8 cellular contexts compared by ENCODE assay signal in the genomic region with DNA sequence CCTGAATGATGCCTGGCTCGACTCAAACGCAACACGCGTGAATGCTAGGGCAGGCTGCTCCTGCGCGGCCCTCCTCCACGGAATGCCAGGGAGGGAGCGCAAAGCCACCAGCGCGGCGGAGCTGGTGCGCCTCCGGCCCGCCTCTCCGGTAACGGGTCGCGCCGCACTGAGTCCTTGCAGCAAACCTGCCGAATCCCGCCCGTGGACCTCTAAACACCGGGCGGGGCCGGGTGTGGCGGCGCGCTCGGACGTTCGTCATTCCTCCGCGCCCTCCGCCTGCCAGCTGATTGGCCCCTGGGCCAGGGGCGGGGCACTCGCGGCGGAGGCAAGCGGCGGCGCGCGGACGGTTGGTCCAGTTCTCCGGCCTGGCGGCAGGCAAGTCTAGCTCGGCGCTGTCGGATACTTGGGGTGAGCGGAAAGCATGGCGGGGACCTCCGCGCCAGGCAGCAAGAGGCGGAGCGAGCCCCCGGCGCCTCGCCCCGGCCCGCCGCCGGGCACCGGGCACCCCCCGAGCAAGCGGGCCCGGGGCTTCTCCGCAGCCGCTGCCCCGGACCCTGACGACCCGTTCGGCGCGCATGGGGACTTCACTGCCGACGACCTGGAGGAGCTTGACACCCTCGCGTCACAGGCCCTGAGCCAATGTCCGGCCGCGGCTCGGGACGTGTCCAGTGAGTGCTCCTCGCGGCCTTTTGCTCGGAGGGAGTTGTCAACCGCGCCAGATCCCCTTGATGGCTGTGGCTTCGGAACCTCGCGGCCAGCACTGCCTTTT. TPM values are rescaled to one million over a fixed set of nuclear protein-coding genes. Genes with fewer than 3 reads are reported as not detected.
DNase-seq lines count a peak whose midpoint lies in the region; ATAC-seq, FAIRE-seq and TF ChIP-seq lines count a peak whose summit lies in the region.

A gene (plus strand): TSS at position 313 of the 769 bp plus-strand sequence. CDS start 109 bp downstream, at position 422.

- no peak for TF ChIP-seq RAD21 in A549 (conservative IDR thresholded peaks at IDR 0.05 in 1 of 2, IDR thresholded peaks at IDR 0.05 in 1 of 2)

- H3K4me2 ChIP-seq in A549, result peak within 1 kb of the TSS; percentile 88

- peak; percentile 95 to 97 for ATAC-seq in A549
- peak; percentile 78 for ATAC-seq in GM18861 (IDR thresholded peaks at IDR 0.05; ENCODE audit: unreplicated experiment)
- ATAC-seq in HG03095 (IDR thresholded peaks at IDR 0.05; ENCODE audit: unreplicated experiment), result peak; percentile 73

- WGBS in A549 (ENCODE audit: missing lambda C conversion rate), result 0% methylated on average over 16 of the region's 91 CpGs

- peaks cover 20% of the 10 kb centered on the region for H3K4me1 ChIP-seq in A549

- TF ChIP-seq POLR2A in A549 (IDR thresholded peaks at IDR 0.05; ENCODE audit: low read length), result peak; percentile 84

- CTCF ChIA-PET in A549 (lab: Yijun Ruan, JAX), result interaction anchor here (1.1 to 3.6 kb wide), 9 partner anchors 10 to 252 kb away, joined by 3 to 32 read pairs (median 4); no protein-coding TSS in a partner anchor

- peak within 1 kb of the TSS; percentile 86 to 97 for H3K27ac ChIP-seq in A549
- peak within 1 kb of the TSS; percentile 60 for H3K27ac ChIP-seq in caudate nucleus (ENCODE audit: low read depth, low read length)

- TF ChIP-seq EP300 in A549 (IDR thresholded peaks at IDR 0.05), result no peak

- no peak for TF ChIP-seq CTCF in A549 (IDR thresholded peaks at IDR 0.05)

- POLR2A ChIA-PET in A549 (lab: Yijun Ruan, JAX), result interaction anchor here (0.9 to 1.8 kb wide), 9 partner anchors 9 to 108 kb away, joined by 3 to 8 read pairs (median 3); no protein-coding TSS in a partner anchor

- H3K4me3 ChIP-seq in A549, result peak within 1 kb of the TSS; percentile 67

- peak; percentile 64 to 89 for DNase-seq in A549 (ENCODE audit: low read depth in 1 of 2, low spot score in 1 of 2)
- peak; percentile 78 for DNase-seq in NCI-H2227 treated with DMSO at 0.1 percent for 48 hours (lab: John Stamatoyannopoulos, UW)
- DNase-seq in activated CD4-positive, CD25-positive, alpha-beta regulatory T cell (lab: John Stamatoyannopoulos, UW), result peak; percentile 64 to 78 (median 72)
- peak in 56 of 61 donors; percentile 53 to 92 (median 80) for DNase-seq in caudate nucleus (lab: John Stamatoyannopoulos, UW)
- DNase-seq in iris pigment epithelial cell (ENCODE audit: low read depth), result peak; percentile 91
- peak; percentile 72 to 86 for DNase-seq in stimulated activated CD4-positive, alpha-beta T cell treated with anti-CD3 and anti-CD28 coated beads, Interleukin-12 subunit alpha, Interleukin-12 subunit beta, amount 100 ng/mL, for 24 hours (ENCODE audit: low read depth in 2 of 2)

- no peak for FAIRE-seq in A549 (lab: Jason Lieb, UNC)

- H3K9me3 ChIP-seq in A549, result no peaks in the 10 kb centered on the region

TF ChIP-seq in A549, 52 proteins besides CTCF, POLR2A, EP300 and RAD21:
- TF ChIP-seq RFX5 (IDR thresholded peaks at IDR 0.05) (peak; percentile 45; the same call in 1 of the 2 replicates), CHD2 (IDR thresholded peaks at IDR 0.05; ENCODE audit: low read length, partially characterized antibody) (no peak), JUN (IDR thresholded peaks at IDR 0.05) (peak in 1 of 2 experiments; percentile 71; a peak in 4 of 5 replicates), NR3C1 (IDR thresholded peaks at IDR 0.05) (no peak), HEYL (CRISPR knock-in tag; IDR thresholded peaks at IDR 0.05) (no peak), RCOR1 (IDR thresholded peaks at IDR 0.05; ENCODE audit: low read depth, low read length) (no peak), KDM5A (IDR thresholded peaks at IDR 0.05) (peak; percentile 88), TP53 (CRISPR knock-in tag; IDR thresholded peaks at IDR 0.05) (no peak), PHF8 (IDR thresholded peaks at IDR 0.05; ENCODE audit: borderline replicate concordance, low read depth) (peak; percentile 77), ZSCAN20 (CRISPR knock-in tag; IDR thresholded peaks at IDR 0.05) (no peak), SREBF2 (IDR thresholded peaks at IDR 0.05) (no peak)
- TF ChIP-seq, protein P1, sequence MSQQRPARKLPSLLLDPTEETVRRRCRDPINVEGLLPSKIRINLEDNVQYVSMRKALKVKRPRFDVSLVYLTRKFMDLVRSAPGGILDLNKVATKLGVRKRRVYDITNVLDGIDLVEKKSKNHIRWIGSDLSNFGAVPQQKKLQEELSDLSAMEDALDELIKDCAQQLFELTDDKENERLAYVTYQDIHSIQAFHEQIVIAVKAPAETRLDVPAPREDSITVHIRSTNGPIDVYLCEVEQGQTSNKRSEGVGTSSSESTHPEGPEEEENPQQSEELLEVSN (IDR thresholded peaks at IDR 0.05; ENCODE audit: borderline replicate concordance, low read depth), result no peak
- TF ChIP-seq, protein P2, sequence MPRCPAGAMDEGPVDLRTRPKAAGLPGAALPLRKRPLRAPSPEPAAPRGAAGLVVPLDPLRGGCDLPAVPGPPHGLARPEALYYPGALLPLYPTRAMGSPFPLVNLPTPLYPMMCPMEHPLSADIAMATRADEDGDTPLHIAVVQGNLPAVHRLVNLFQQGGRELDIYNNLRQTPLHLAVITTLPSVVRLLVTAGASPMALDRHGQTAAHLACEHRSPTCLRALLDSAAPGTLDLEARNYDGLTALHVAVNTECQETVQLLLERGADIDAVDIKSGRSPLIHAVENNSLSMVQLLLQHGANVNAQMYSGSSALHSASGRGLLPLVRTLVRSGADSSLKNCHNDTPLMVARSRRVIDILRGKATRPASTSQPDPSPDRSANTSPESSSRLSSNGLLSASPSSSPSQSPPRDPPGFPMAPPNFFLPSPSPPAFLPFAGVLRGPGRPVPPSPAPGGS (IDR thresholded peaks at IDR 0.05), result peak; percentile 76; the same call in 2 of the 3 replicates
- TF ChIP-seq, protein P3, sequence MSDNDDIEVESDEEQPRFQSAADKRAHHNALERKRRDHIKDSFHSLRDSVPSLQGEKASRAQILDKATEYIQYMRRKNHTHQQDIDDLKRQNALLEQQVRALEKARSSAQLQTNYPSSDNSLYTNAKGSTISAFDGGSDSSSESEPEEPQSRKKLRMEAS (IDR thresholded peaks at IDR 0.05), result peak; percentile 80
- TF ChIP-seq, protein P4, sequence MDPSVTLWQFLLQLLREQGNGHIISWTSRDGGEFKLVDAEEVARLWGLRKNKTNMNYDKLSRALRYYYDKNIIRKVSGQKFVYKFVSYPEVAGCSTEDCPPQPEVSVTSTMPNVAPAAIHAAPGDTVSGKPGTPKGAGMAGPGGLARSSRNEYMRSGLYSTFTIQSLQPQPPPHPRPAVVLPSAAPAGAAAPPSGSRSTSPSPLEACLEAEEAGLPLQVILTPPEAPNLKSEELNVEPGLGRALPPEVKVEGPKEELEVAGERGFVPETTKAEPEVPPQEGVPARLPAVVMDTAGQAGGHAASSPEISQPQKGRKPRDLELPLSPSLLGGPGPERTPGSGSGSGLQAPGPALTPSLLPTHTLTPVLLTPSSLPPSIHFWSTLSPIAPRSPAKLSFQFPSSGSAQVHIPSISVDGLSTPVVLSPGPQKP (IDR thresholded peaks at IDR 0.05; ENCODE audit: low read depth, low read length), result no peak
TF ChIP-seq in A549: peak in this region for 6.

RNA-seq across cellular contexts. Expression of the gene that starts here (rescaled TPM):
- polyA plus RNA-seq in A549 (2011; rRNA removed), result 8.5 and 9.4 TPM in 2 replicates
- 8.6 and 8.9 TPM in 2 replicates for polyA plus RNA-seq in A549 (2012; cell fraction: cytosol; rRNA removed)
- 21.4 and 21.5 TPM in 2 replicates for polyA plus RNA-seq in A549 (2012; cell fraction: nucleus; rRNA removed)
- polyA plus RNA-seq in A549 (2017; fragmentation: RNase III; extraction: RNeasy Plus Mini Kit Qiagen cat#74134 plus additional on column Dnase treatment), result 5.8 to 6.6 TPM (median 6.1 TPM) in 3 replicates
- polyA minus RNA-seq in A549 (2011; rRNA and poly(A)+ RNA removed), result 12.5 and 13.1 TPM in 2 replicates

Comparison
In these comparisons a context has a peak if more than half of its experiments do, and no peak if none do; other contexts are left out.
1. Peak in every context shown above with its lines: DNase-seq, ATAC-seq, H3K4me3 ChIP-seq and H3K27ac ChIP-seq.